9 cellular contexts compared by ENCODE assay signal in the genomic region with DNA sequence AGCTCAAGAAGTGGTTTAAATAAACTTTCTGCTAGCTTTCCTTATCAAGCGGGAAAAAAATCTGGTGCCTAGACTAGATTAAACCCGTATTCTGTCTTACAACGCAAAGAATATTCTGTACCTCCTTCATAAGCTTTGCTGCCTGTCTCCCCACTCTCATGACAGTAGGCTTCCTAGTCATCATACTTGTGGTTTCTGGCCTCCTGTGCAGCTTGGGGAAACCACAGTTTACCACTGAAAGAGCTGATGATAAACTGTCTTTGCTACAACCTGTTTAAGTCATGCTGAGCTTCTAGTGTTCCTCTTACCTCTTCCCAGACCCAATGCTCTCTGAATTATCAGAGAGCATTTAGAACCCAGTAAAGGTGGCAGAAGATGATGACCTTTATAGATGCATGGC. TPM values are rescaled to one million over a fixed set of nuclear protein-coding genes. Genes with fewer than 3 reads are reported as not detected.
A peak's percentile ranks its signal among the peaks of the same experiment; 100 is the strongest.
DNase-seq lines count a peak whose midpoint lies in the region; ATAC-seq and TF ChIP-seq lines count a peak whose summit lies in the region.
"Had no signal": no experiment of that assay in that cellular context is flagged by ENCODE, and none has a peak within 500 bp of the region (broad histone marks: within the 10 kb centered on the region; RNA-seq: fewer than 3 reads in every experiment).

No MANE protein-coding gene starts in this region.

- DNase-seq in mammary epithelial cell (peak; percentile 78), breast epithelium (ENCODE audit: low spot score in 2 of 2) (no peak), BE2C (no peak), SHP77 (lab: John Stamatoyannopoulos, UW) (no peak), trophoblast cell (no peak)
- peak; percentile 43 for DNase-seq in activated T-cell treated with anti-CD3 and anti-CD28 coated beads, Interleukin-2, amount 50 U/mL, for 24 hours

- TF ChIP-seq CTCF in mammary epithelial cell (conservative IDR thresholded peaks at IDR 0.05 in 1 of 2, IDR thresholded peaks at IDR 0.05 in 1 of 2; ENCODE audit: extremely low read depth in 1 of 2, insufficient read depth in 1 of 2, low read depth in 1 of 2, low read length in 2 of 2) (no peak), breast epithelium (IDR thresholded peaks at IDR 0.05) (no peak), nephron (IDR thresholded peaks at IDR 0.05; ENCODE audit: unreplicated experiment in 3 of 3) (no peak), BE2C (IDR thresholded peaks at IDR 0.05; ENCODE audit: low read depth, low read length) (no peak)

- H3K4me3 ChIP-seq in mammary epithelial cell (replicated peaks in 1 of 3; ENCODE audit: insufficient read depth in 1 of 3, low read depth in 2 of 3, low read length in 3 of 3) (no peak overlapping the region), breast epithelium (no peak overlapping the region), BE2C (ENCODE audit: low read depth, low read length) (no peak overlapping the region), trophoblast cell (ENCODE audit: low read depth, low read length) (no peak overlapping the region)

- H3K27me3 Mint-ChIP-seq in activated T-cell treated with anti-CD3 and anti-CD28 coated beads, Interleukin-2, amount 50 U/mL, for 24 hours: no peaks in the 10 kb centered on the region
- H3K27me3 Mint-ChIP-seq in nephron (ENCODE audit: low read depth): peaks cover 3% of the 10 kb centered on the region

- H4K8ac ChIP-seq in trophoblast cell (ENCODE audit: low read depth, low read length): no peak overlapping the region

- H3K79me2 ChIP-seq in mammary epithelial cell (ENCODE audit: insufficient read depth, low read length) (no peaks in the 10 kb centered on the region), trophoblast cell (ENCODE audit: control insufficient read depth, insufficient read depth, low read length, poor library complexity) (no peaks in the 10 kb centered on the region)

- H3K9me3 ChIP-seq in mammary epithelial cell (replicated peaks; ENCODE audit: insufficient read depth, low read length) (no peaks in the 10 kb centered on the region), breast epithelium (no peaks in the 10 kb centered on the region), BE2C (no peaks in the 10 kb centered on the region), trophoblast cell (ENCODE audit: insufficient read depth, low read depth, low read length) (no peaks in the 10 kb centered on the region)

- H3K36me3 ChIP-seq in mammary epithelial cell (ENCODE audit: insufficient read depth, low read length) (peaks cover 2% of the 10 kb centered on the region), breast epithelium (no peaks in the 10 kb centered on the region), BE2C (peaks cover 7% of the 10 kb centered on the region; the same call in 1 of the 2 replicates), trophoblast cell (ENCODE audit: control insufficient read depth in 1 of 2, insufficient read depth in 2 of 2, low read length in 2 of 2) (peaks cover 47 to 58% of the 10 kb centered on the region in 2 experiments)

- no peaks in the 10 kb centered on the region for H3K9me3 Mint-ChIP-seq in activated T-cell treated with anti-CD3 and anti-CD28 coated beads, Interleukin-2, amount 50 U/mL, for 24 hours
- H3K9me3 Mint-ChIP-seq in nephron: no peaks in the 10 kb centered on the region

- no peak overlapping the region for H2AFZ ChIP-seq in mammary epithelial cell (ENCODE audit: low read depth, low read length)
- no peak overlapping the region for H2AFZ ChIP-seq in trophoblast cell (ENCODE audit: insufficient read depth, low read length, poor library complexity)

- no TSS peak for BruUV-seq in mammary epithelial cell (replicated peaks; lab: Mats Ljungman, UMichigan)

- TF ChIP-seq POLR2A in breast epithelium (IDR thresholded peaks at IDR 0.05): no peak

- peaks cover 28% of the 10 kb centered on the region for H3K36me3 Mint-ChIP-seq in activated T-cell treated with anti-CD3 and anti-CD28 coated beads, Interleukin-2, amount 50 U/mL, for 24 hours (ENCODE audit: low read depth)
- H3K36me3 Mint-ChIP-seq in nephron (ENCODE audit: low read depth): peaks cover 26% of the 10 kb centered on the region

- no peak overlapping the region for H3K4me2 ChIP-seq in mammary epithelial cell (ENCODE audit: insufficient read depth, low read depth, low read length)
- no peak overlapping the region for H3K4me2 ChIP-seq in trophoblast cell (ENCODE audit: low read length)

- no peak overlapping the region for H3K4ac ChIP-seq in trophoblast cell (ENCODE audit: low read depth, low read length)

- H2BK120ac ChIP-seq in trophoblast cell (ENCODE audit: insufficient read depth, low read length, poor library complexity): no peak overlapping the region

- H3K4me1 Mint-ChIP-seq in activated T-cell treated with anti-CD3 and anti-CD28 coated beads, Interleukin-2, amount 50 U/mL, for 24 hours (ENCODE audit: low read depth): peaks cover 38% of the 10 kb centered on the region
- H3K4me1 Mint-ChIP-seq in nephron: peaks cover 42% of the 10 kb centered on the region

- peak; percentile 89 for ATAC-seq in HG03196 (IDR thresholded peaks at IDR 0.05; ENCODE audit: unreplicated experiment)

- no peak overlapping the region for H3K23ac ChIP-seq in trophoblast cell (ENCODE audit: low read length)

- intact Hi-C loops in mammary epithelial cell (cut with micrococcal nuclease): no loop called here
- intact Hi-C loops in breast epithelium (cut with DNase I; ENCODE audit: low total_unique reads): loop anchor here (10.0 kb wide), 1 partner anchor 153 kb away; no protein-coding TSS in a partner anchor

- H3K4me1 ChIP-seq in mammary epithelial cell (ENCODE audit: insufficient read depth, low read length) (no peaks in the 10 kb centered on the region), breast epithelium (peaks cover 7% of the 10 kb centered on the region in 2 donors), BE2C (peaks cover 10% of the 10 kb centered on the region), trophoblast cell (ENCODE audit: control insufficient read depth in 1 of 2, insufficient read depth in 2 of 2, low read length in 2 of 2) (no peaks in the 10 kb centered on the region)

- no peak overlapping the region for H3K4me3 Mint-ChIP-seq in activated T-cell treated with anti-CD3 and anti-CD28 coated beads, Interleukin-2, amount 50 U/mL, for 24 hours
- no peak overlapping the region for H3K4me3 Mint-ChIP-seq in nephron

- CTCF ChIA-PET in mammary epithelial cell (lab: Charles Lee; ENCODE audit: low non-redundant PET): no interaction called here

- H4K12ac ChIP-seq in trophoblast cell (ENCODE audit: low read depth, low read length): no peak overlapping the region

- H3K18ac ChIP-seq in trophoblast cell (ENCODE audit: low read length): no peak overlapping the region

- 98% methylated on average over 3 of the region's 3 CpGs for WGBS in mammary epithelial cell (ENCODE audit: low coverage, missing lambda C conversion rate)
- no CpG with 5 or more reads among the region's 3 CpGs for WGBS in trophoblast cell (ENCODE audit: extremely low coverage, insufficient coverage, insufficient read length)

- no peaks in the 10 kb centered on the region for H3K27me3 ChIP-seq in mammary epithelial cell (ENCODE audit: insufficient read depth, low read length)
- H3K27me3 ChIP-seq in breast epithelium: no peaks in the 10 kb centered on the region
- H3K27me3 ChIP-seq in BE2C: no peaks in the 10 kb centered on the region
- H3K27me3 ChIP-seq in trophoblast cell (ENCODE audit: insufficient read depth, low read length): no peaks in the 10 kb centered on the region

- H4K20me1 ChIP-seq in mammary epithelial cell (ENCODE audit: insufficient read depth, low read length): no peaks in the 10 kb centered on the region

- H3K27ac Mint-ChIP-seq in activated T-cell treated with anti-CD3 and anti-CD28 coated beads, Interleukin-2, amount 50 U/mL, for 24 hours: peak overlapping the region; percentile 41
- H3K27ac Mint-ChIP-seq in nephron: peak overlapping the region; percentile 44 to 82 (median 76)

- in situ Hi-C loops in mammary epithelial cell (cut with MboI; ENCODE audit: low sequenced_read_pairs in 2 of 2): no loop called here

- H4K91ac ChIP-seq in trophoblast cell (ENCODE audit: low read depth, low read length): no peak overlapping the region

- H3K27ac ChIP-seq in mammary epithelial cell (ENCODE audit: insufficient read depth, low read depth, low read length) (no peak overlapping the region), breast epithelium (peak overlapping the region in 1 of 2 donors; percentile 72), trophoblast cell (ENCODE audit: low read depth, low read length) (no peak overlapping the region)
- H3K27ac ChIP-seq: C4-2B had no signal

- H2BK12ac ChIP-seq in trophoblast cell (ENCODE audit: low read length): no peak overlapping the region

- H3K14ac ChIP-seq in trophoblast cell (ENCODE audit: low read length): no peak overlapping the region

- no peak overlapping the region for H2BK5ac ChIP-seq in trophoblast cell (ENCODE audit: low read depth, low read length, poor library complexity)

- no peak overlapping the region for H3K9ac ChIP-seq in mammary epithelial cell (ENCODE audit: insufficient read depth, low read length)
- no peak overlapping the region for H3K9ac ChIP-seq in trophoblast cell (ENCODE audit: low read length)

- no peaks in the 10 kb centered on the region for H3K79me1 ChIP-seq in trophoblast cell (ENCODE audit: low read length)

- dilution Hi-C loops in mammary epithelial cell (cut with HindIII; ENCODE audit: low sequenced_read_pairs): no loop called here

- no peak overlapping the region for H2AK5ac ChIP-seq in trophoblast cell (ENCODE audit: low read length)

RNA-seq across cellular contexts. Expression of a gene that starts 55.0 kb away (rescaled TPM):
- under 1 TPM; 0.50 to 0.56 TPM for total RNA-seq in mammary epithelial cell
- 0.16 TPM for polyA plus RNA-seq in mammary epithelial cell
- polyA minus RNA-seq in mammary epithelial cell: not detected
- total RNA-seq in breast epithelium: 10 to 100 TPM; 20.3 to 55.6 (median 33.1) TPM
- 0.56 TPM for polyA plus RNA-seq in BE2C (2012; ENCODE audit: insufficient read depth, insufficient read length, low read depth)
- polyA plus RNA-seq in trophoblast cell (2013): 124 and 125 TPM in 2 replicates

Comparison
In these comparisons a context has a peak if more than half of its experiments do, and no peak if none do; other contexts are left out.
1. DNase-seq: peak in mammary epithelial cell (single experiment) and activated T-cell treated with anti-CD3 and anti-CD28 coated beads, Interleukin-2, amount 50 U/mL, for 24 hours (single experiment); none in breast epithelium (0 of 2), BE2C (single experiment), SHP77 (0 of 2) and trophoblast cell (0 of 2).
2. RNA of a gene that starts 55.0 kb away (total RNA-seq): 20.3 to 55.6 TPM in breast epithelium; 0.50 to 0.56 TPM in mammary epithelial cell; every median in the first group is over 10 times any median in the second.